8 cellular contexts compared by ENCODE assay signal in genomic region chr1:156502749-156503671, GRCh38. TPM values are rescaled to one million over a fixed set of nuclear protein-coding genes. Genes with fewer than 3 reads are reported as not detected.
A peak's percentile ranks its signal among the peaks of the same experiment; 100 is the strongest.
DNase-seq lines count a peak whose midpoint lies in the region; ATAC-seq and TF ChIP-seq lines count a peak whose summit lies in the region.

No MANE protein-coding gene starts in this region.

- POLR2A ChIA-PET in CD8-positive, alpha-beta T cell (lab: Charles Lee) = interaction anchor here (0.9 to 8.1 kb wide), 6 partner anchors 16 to 89 kb away, joined by 3 to 203 read pairs (median 4); no protein-coding TSS in a partner anchor

- ATAC-seq in CD8-positive, alpha-beta T cell = no peak
- no peak for ATAC-seq in GM18511 (IDR thresholded peaks at IDR 0.05; ENCODE audit: unreplicated experiment)

- peaks cover 74% of the 10 kb centered on the region for H3K4me1 ChIP-seq in CD8-positive, alpha-beta T cell (ENCODE audit: insufficient read depth, low read length)

- intact Hi-C loops in CD8-positive, alpha-beta T cell (cut with DNase I, micrococcal nuclease) = loop anchor here (5.0 kb wide), 2 partner anchors 314 to 634 kb away; partner anchors contain the start of genes ETV3 (in 1 of the 2) and SH2D2A (in 1 of the 2)
- intact Hi-C loops in head of caudate nucleus (cut with DNase I) = no loop called here

- H3K9me3 Mint-ChIP-seq in CD8-positive, alpha-beta T cell = no peaks in the 10 kb centered on the region
- H3K9me3 Mint-ChIP-seq in activated naive CD8-positive, alpha-beta T cell treated with anti-CD3 and anti-CD28 coated beads for 36 hours = peaks cover 3% of the 10 kb centered on the region

- H3K4me3 Mint-ChIP-seq in CD8-positive, alpha-beta T cell = peak overlapping the region; percentile 84
- H3K4me3 Mint-ChIP-seq in activated naive CD8-positive, alpha-beta T cell treated with anti-CD3 and anti-CD28 coated beads for 36 hours = no peak overlapping the region

- no peaks in the 10 kb centered on the region for H3K9me3 ChIP-seq in CD8-positive, alpha-beta T cell (ENCODE audit: low read length)

- no peak for TF ChIP-seq CTCF in CD8-positive, alpha-beta T cell (IDR thresholded peaks at IDR 0.05)

- peaks cover 70% of the 10 kb centered on the region for H3K4me1 Mint-ChIP-seq in CD8-positive, alpha-beta T cell (ENCODE audit: low read depth)
- peaks cover 70% of the 10 kb centered on the region for H3K4me1 Mint-ChIP-seq in activated naive CD8-positive, alpha-beta T cell treated with anti-CD3 and anti-CD28 coated beads for 36 hours

- CTCF ChIA-PET in CD8-positive, alpha-beta T cell (lab: Charles Lee) = interaction anchor here (1.2 to 5.3 kb wide), 7 partner anchors 22 to 124 kb away, joined by 3 to 61 read pairs (median 7); no protein-coding TSS in a partner anchor

- peaks cover 11% of the 10 kb centered on the region for H3K36me3 Mint-ChIP-seq in CD8-positive, alpha-beta T cell
- H3K36me3 Mint-ChIP-seq in activated naive CD8-positive, alpha-beta T cell treated with anti-CD3 and anti-CD28 coated beads for 36 hours = peaks cover 5% of the 10 kb centered on the region

- H3K27me3 ChIP-seq in CD8-positive, alpha-beta T cell (ENCODE audit: insufficient read depth, low read length) = no peaks in the 10 kb centered on the region

- peak overlapping the region; percentile 25 for H3K27ac ChIP-seq in CD8-positive, alpha-beta T cell (ENCODE audit: low read depth, low read length)

- no peak for DNase-seq in CD8-positive, alpha-beta T cell
- DNase-seq in Kasumi-1 (lab: John Stamatoyannopoulos, UW) (peak; percentile 83 to 88), head of caudate nucleus (peak in 29 of 42 donors; percentile 43 to 87 (median 69)), nucleus accumbens (lab: John Stamatoyannopoulos, UW) (peak in 46 of 56 donors; percentile 17 to 78 (median 49)), HuH-7 (ENCODE audit: low spot score) (no peak), NCI-H2196 treated with DMSO at 0.1 percent for 48 hours (lab: John Stamatoyannopoulos, UW; ENCODE audit: unreplicated experiment) (no peak)
- no peak for DNase-seq in activated naive CD8-positive, alpha-beta T cell treated with anti-CD3 and anti-CD28 coated beads for 36 hours

- peak overlapping the region; percentile 11 for H3K4me3 ChIP-seq in CD8-positive, alpha-beta T cell (ENCODE audit: low read depth, low read length)

- no peaks in the 10 kb centered on the region for H3K36me3 ChIP-seq in CD8-positive, alpha-beta T cell (ENCODE audit: insufficient read depth, low read length)

- H3K27ac Mint-ChIP-seq in CD8-positive, alpha-beta T cell = peak overlapping the region; percentile 98
- H3K27ac Mint-ChIP-seq in activated naive CD8-positive, alpha-beta T cell treated with anti-CD3 and anti-CD28 coated beads for 36 hours = peak overlapping the region; percentile 95

- no peaks in the 10 kb centered on the region for H3K27me3 Mint-ChIP-seq in CD8-positive, alpha-beta T cell (ENCODE audit: low read depth)
- H3K27me3 Mint-ChIP-seq in activated naive CD8-positive, alpha-beta T cell treated with anti-CD3 and anti-CD28 coated beads for 36 hours = no peaks in the 10 kb centered on the region

RNA-seq across cellular contexts. Expression of gene MEF2D, which starts 2.4 kb away (rescaled TPM):
- total RNA-seq in CD8-positive, alpha-beta T cell = 100 to 1,000 TPM; 227 to 230 TPM
- total RNA-seq in activated naive CD8-positive, alpha-beta T cell treated with anti-CD3 and anti-CD28 coated beads for 36 hours = 10 to 100 TPM; 25.7 to 27.8 TPM

Comparison
In these comparisons a context has a peak if more than half of its experiments do, and no peak if none do; other contexts are left out.
1. DNase-seq: peak in Kasumi-1 (2 of 2), head of caudate nucleus (29 of 42) and nucleus accumbens (46 of 56); none in CD8-positive, alpha-beta T cell (0 of 7), activated naive CD8-positive, alpha-beta T cell treated with anti-CD3 and anti-CD28 coated beads for 36 hours (single experiment), HuH-7 (single experiment) and NCI-H2196 treated with DMSO at 0.1 percent for 48 hours (single experiment).
2. RNA of gene MEF2D, which starts 2.4 kb away (total RNA-seq): 227 to 230 TPM in CD8-positive, alpha-beta T cell; 25.7 to 27.8 TPM in activated naive CD8-positive, alpha-beta T cell treated with anti-CD3 and anti-CD28 coated beads for 36 hours; every median in the first group is over 4 times any median in the second.